In genomic region chr3:11604139-11604895, GRCh38 we compare ENCODE assay signal across 10 cellular contexts. TPM values are rescaled to one million over a fixed set of nuclear protein-coding genes. Genes with fewer than 3 reads are reported as not detected.
A peak's percentile ranks its signal among the peaks of the same experiment; 100 is the strongest.
DNase-seq lines count a peak whose midpoint lies in the region; ATAC-seq and TF ChIP-seq lines count a peak whose summit lies in the region.
"Had no signal": no experiment of that assay in that cellular context is flagged by ENCODE, and none has a peak within 500 bp of the region (broad histone marks: within the 10 kb centered on the region; RNA-seq: fewer than 3 reads in every experiment).

No MANE protein-coding gene starts in this region.

- H3K4me1 ChIP-seq in BLaER1 treated with 17β-estradiol and CSF1 and Interleukin-3, amounts not matched to agents 10 nM and 100 nM: peaks cover 31 to 58% (median 48%) of the 10 kb centered on the region in 10 experiments
- H3K4me1 ChIP-seq in osteoblast (ENCODE audit: insufficient read depth, low read length): peaks cover 74% of the 10 kb centered on the region

- H3K9me3 ChIP-seq in BLaER1 treated with 17β-estradiol and CSF1 and Interleukin-3, amounts not matched to agents 10 nM and 100 nM (replicated peaks in 1 of 11): peaks cover 0 to 24% (median 20%) of the 10 kb centered on the region in 11 experiments; a peak in 18 of 22 replicates
- H3K9me3 ChIP-seq in osteoblast (ENCODE audit: low read depth, low read length): no peaks in the 10 kb centered on the region

- peak overlapping the region in 9 of 11 experiments; percentile 20 to 65 (median 54); a peak in 14 of 22 replicates for H3K4me2 ChIP-seq in BLaER1 treated with 17β-estradiol and CSF1 and Interleukin-3, amounts not matched to agents 10 nM and 100 nM
- peak overlapping the region; percentile 40 for H3K4me2 ChIP-seq in osteoblast (ENCODE audit: insufficient read depth, low read length)

- DNase-seq in NB4 (ENCODE audit: low read depth) (peak; percentile 11), epithelial cell of prostate (ENCODE audit: low read depth, low spot score) (no peak), osteoblast (ENCODE audit: insufficient read length, low spot score, missing footprints) (peak; percentile 35), superior temporal gyrus (ENCODE audit: extremely low spot score) (no peak), NCI-H748 (lab: John Stamatoyannopoulos, UW; ENCODE audit: unreplicated experiment) (no peak), substantia nigra (lab: John Stamatoyannopoulos, UW) (no peak)
- DNase-seq: activated T-cell treated with anti-CD3 and anti-CD28 coated beads, Interleukin-2, amount 50 U/mL, for 1 hour; DMS 273 treated with DMSO at 0.1 percent for 48 hours had no signal

- H3K27ac ChIP-seq in BLaER1 treated with 17β-estradiol and CSF1 and Interleukin-3, amounts not matched to agents 10 nM and 100 nM: peak overlapping the region in 4 of 11 experiments; percentile 21 to 55 (median 30); a peak in 5 of 22 replicates
- H3K27ac ChIP-seq in epithelial cell of prostate (peak overlapping the region; percentile 67), osteoblast (ENCODE audit: low read depth, low read length) (peak overlapping the region; percentile 99), substantia nigra (ENCODE audit: low read depth, low read length, poor library complexity, severe bottlenecking) (no peak overlapping the region)

- peaks cover 55 to 92% (median 71%) of the 10 kb centered on the region in 11 experiments for H3K36me3 ChIP-seq in BLaER1 treated with 17β-estradiol and CSF1 and Interleukin-3, amounts not matched to agents 10 nM and 100 nM
- H3K36me3 ChIP-seq in osteoblast (ENCODE audit: insufficient read depth, low read length): peaks cover 19% of the 10 kb centered on the region

- no peak overlapping the region for H3K9ac ChIP-seq in BLaER1 treated with 17β-estradiol and CSF1 and Interleukin-3, amounts not matched to agents 10 nM and 100 nM

- H3K4me3 ChIP-seq in BLaER1 treated with 17β-estradiol and CSF1 and Interleukin-3, amounts not matched to agents 10 nM and 100 nM: no peak overlapping the region
- H3K4me3 ChIP-seq in NB4 (ENCODE audit: low read depth, low read length): no peak overlapping the region
- peak overlapping the region; percentile 25 for H3K4me3 ChIP-seq in osteoblast (ENCODE audit: insufficient read depth, low read length)

- peaks cover 87 to 97% (median 89%) of the 10 kb centered on the region in 11 experiments for H4K20me1 ChIP-seq in BLaER1 treated with 17β-estradiol and CSF1 and Interleukin-3, amounts not matched to agents 10 nM and 100 nM
- H4K20me1 ChIP-seq in osteoblast (ENCODE audit: insufficient read depth, low read length): no peaks in the 10 kb centered on the region

- TF ChIP-seq CTCF in NB4 (IDR thresholded peaks at IDR 0.05; ENCODE audit: low read depth, low read length): no peak
- no peak for TF ChIP-seq CTCF in osteoblast (IDR thresholded peaks at IDR 0.05; ENCODE audit: extremely low read depth, low read depth, low read length)

- no peak for TF ChIP-seq POLR2A in NB4 (IDR thresholded peaks at IDR 0.05; ENCODE audit: extremely low read depth, insufficient read length)

- no peak overlapping the region for H2AFZ ChIP-seq in osteoblast (ENCODE audit: low read length)

- no peak for ATAC-seq in GM18511 (IDR thresholded peaks at IDR 0.05; ENCODE audit: unreplicated experiment)

- H3K79me2 ChIP-seq in osteoblast (ENCODE audit: insufficient read depth, low read length): peaks cover 67% of the 10 kb centered on the region

- no peaks in the 10 kb centered on the region for H3K27me3 ChIP-seq in BLaER1 treated with 17β-estradiol and CSF1 and Interleukin-3, amounts not matched to agents 10 nM and 100 nM
- H3K27me3 ChIP-seq in osteoblast (ENCODE audit: insufficient read depth, low read length): no peaks in the 10 kb centered on the region

RNA-seq across cellular contexts. Expression of gene VGLL4, which starts 39.4 kb away (rescaled TPM):
- total RNA-seq in osteoblast: 58.0 and 68.8 TPM in 2 replicates

Comparison
In these comparisons a context has a peak if more than half of its experiments do, and no peak if none do; other contexts are left out.
1. DNase-seq: peak in NB4 (single experiment) and osteoblast (single experiment); none in epithelial cell of prostate (single experiment), superior temporal gyrus (single experiment), NCI-H748 (single experiment) and substantia nigra (0 of 49).